7 cellular contexts compared by ENCODE assay signal in the genomic region with DNA sequence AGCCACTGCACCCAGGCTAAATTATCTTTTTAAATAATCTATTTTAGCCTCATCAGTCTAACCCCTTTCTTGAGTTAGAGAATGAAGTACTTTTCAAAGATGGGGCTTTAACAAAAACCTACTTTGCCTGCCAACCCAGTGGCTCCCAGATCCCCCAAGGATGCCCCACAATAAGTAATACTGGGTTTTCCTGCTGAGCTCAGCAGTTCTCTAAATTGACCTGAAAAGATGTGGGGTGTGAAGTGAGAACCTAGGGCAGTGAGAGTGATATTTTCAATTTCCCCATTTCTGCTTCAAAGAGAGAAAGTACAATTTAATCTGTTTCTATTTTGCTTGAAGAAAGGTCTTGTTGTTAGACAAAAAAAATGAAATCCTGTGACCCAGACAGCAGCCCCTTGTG.
"Had no signal": no experiment of that assay in that cellular context is flagged by ENCODE, and none has a peak within 500 bp of the region (broad histone marks: within the 10 kb centered on the region; RNA-seq: fewer than 3 reads in every experiment).

No MANE protein-coding gene starts in this region.

- H3K27ac ChIP-seq: KMS-11 had no signal

- H2AFZ ChIP-seq: GM23338 had no signal

- H3K9ac ChIP-seq: KMS-11 had no signal

- H3K4me3 ChIP-seq: GM23338 had no signal

- H3K27ac Mint-ChIP-seq: GM23338, H9 had no signal

- FAIRE-seq: HTR-8/SVneo had no signal

- H3K4me2 ChIP-seq: GM23338, KMS-11 had no signal

- H3K9me3 Mint-ChIP-seq: GM23338, H9 had no signal

- DNase-seq: H9, HCEC 1CT, Karpas-422, KBM-7 had no signal

- ATAC-seq: GM23338 had no signal

- H3K4me3 Mint-ChIP-seq: GM23338, H9 had no signal
